ENCODE assay signal across 16 cellular contexts in the genomic region with DNA sequence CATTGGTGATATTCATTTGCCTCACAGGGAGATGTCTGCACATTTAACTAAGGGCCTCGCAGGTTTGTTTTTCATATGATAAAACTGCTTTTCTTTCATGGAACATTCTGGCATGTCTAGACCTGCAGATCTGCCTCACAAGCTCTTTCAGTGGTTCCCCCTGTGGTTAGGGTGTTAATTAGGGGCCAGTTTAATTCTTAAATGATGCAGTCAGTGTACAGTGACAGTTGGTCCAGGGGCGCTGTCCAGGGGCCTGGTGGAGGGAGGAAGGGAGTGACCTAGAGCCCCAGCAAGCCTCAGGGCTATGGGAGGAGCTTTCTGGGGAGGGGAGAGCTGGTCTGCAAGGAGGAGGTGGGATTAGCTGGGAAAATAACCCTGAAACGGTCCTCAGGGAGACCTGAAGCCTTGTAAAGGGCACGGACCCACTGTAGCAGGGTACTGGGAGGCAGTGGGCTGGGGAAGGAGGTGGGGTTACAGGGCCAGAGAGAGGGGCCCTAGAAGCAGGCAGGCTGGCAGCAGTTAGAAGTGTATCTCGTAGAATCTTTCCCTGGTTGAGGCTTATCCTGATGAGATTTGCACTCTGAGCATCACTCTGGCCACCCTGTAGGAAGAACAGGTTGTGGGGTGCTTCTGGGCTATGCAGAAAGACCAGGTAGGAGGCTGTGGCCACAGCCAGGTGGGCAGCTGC. TPM values are rescaled to one million over a fixed set of nuclear protein-coding genes. Genes with fewer than 3 reads are reported as not detected.
A peak's percentile ranks its signal among the peaks of the same experiment; 100 is the strongest.
DNase-seq lines count a peak whose midpoint lies in the region; TF ChIP-seq lines count a peak whose summit lies in the region.
"Had no signal": no experiment of that assay in that cellular context is flagged by ENCODE, and none has a peak within 500 bp of the region (broad histone marks: within the 10 kb centered on the region; RNA-seq: fewer than 3 reads in every experiment).

No MANE protein-coding gene starts in this region.

- no peaks in the 10 kb centered on the region for H3K27me3 Mint-ChIP-seq in MCF 10A (ENCODE audit: insufficient read depth, unreplicated experiment)
- H3K27me3 Mint-ChIP-seq: activated CD4-positive, alpha-beta T cell treated with anti-CD3 and anti-CD28 coated beads for 36 hours; activated naive CD8-positive, alpha-beta T cell treated with anti-CD3 and anti-CD28 coated beads for 36 hours had no signal

- BruUV-seq in MCF 10A (replicated peaks; lab: Mats Ljungman, UMichigan) = no TSS peak

- peaks cover 6% of the 10 kb centered on the region for H3K4me1 Mint-ChIP-seq in MCF 10A (ENCODE audit: insufficient read depth, unreplicated experiment)
- H3K4me1 Mint-ChIP-seq: activated CD4-positive, alpha-beta T cell treated with anti-CD3 and anti-CD28 coated beads for 36 hours; activated naive CD8-positive, alpha-beta T cell treated with anti-CD3 and anti-CD28 coated beads for 36 hours had no signal

- TF ChIP-seq POLR2A in uterus (IDR thresholded peaks at IDR 0.05) = no peak

- no peak for TF ChIP-seq CTCF in MCF 10A (IDR thresholded peaks at IDR 0.05; ENCODE audit: unreplicated experiment)
- TF ChIP-seq CTCF in uterus (IDR thresholded peaks at IDR 0.05) = no peak

- CTCF ChIA-PET in MCF 10A (lab: Yijun Ruan, JAX) = interaction anchor here (0.6 to 1.5 kb wide), 8 partner anchors 15 to 64 kb away, joined by 3 to 5 read pairs (median 4); no protein-coding TSS in a partner anchor

- H3K27ac Mint-ChIP-seq in MCF 10A (ENCODE audit: low read depth, unreplicated experiment) = peak overlapping the region; percentile 82
- H3K27ac Mint-ChIP-seq: activated CD4-positive, alpha-beta T cell treated with anti-CD3 and anti-CD28 coated beads for 36 hours; activated naive CD8-positive, alpha-beta T cell treated with anti-CD3 and anti-CD28 coated beads for 36 hours had no signal

- H3K27ac ChIP-seq in uterus = peak overlapping the region; percentile 23 to 65
- H3K27ac ChIP-seq: HL-60, KMS-11, testis had no signal

- H3K36me3 ChIP-seq in uterus = no peaks in the 10 kb centered on the region

- H3K4me3 Mint-ChIP-seq in MCF 10A (ENCODE audit: unreplicated experiment) = no peak overlapping the region
- H3K4me3 Mint-ChIP-seq: activated CD4-positive, alpha-beta T cell treated with anti-CD3 and anti-CD28 coated beads for 36 hours; activated naive CD8-positive, alpha-beta T cell treated with anti-CD3 and anti-CD28 coated beads for 36 hours had no signal

- H3K4me1 ChIP-seq in uterus = peaks cover 0 to 11% of the 10 kb centered on the region in 2 donors
- H3K4me1 ChIP-seq: testis had no signal

- peaks cover 46% of the 10 kb centered on the region for H3K36me3 Mint-ChIP-seq in MCF 10A (ENCODE audit: insufficient read depth, unreplicated experiment)
- H3K36me3 Mint-ChIP-seq: activated naive CD8-positive, alpha-beta T cell treated with anti-CD3 and anti-CD28 coated beads for 36 hours had no signal

- intact Hi-C loops in MCF 10A (cut with micrococcal nuclease) (no loop called here), uterus (cut with DNase I; ENCODE audit: low total_unique reads) (no loop called here)

- no peaks in the 10 kb centered on the region for H3K9me3 ChIP-seq in uterus
- H3K9me3 ChIP-seq: testis had no signal

- H3K4me3 ChIP-seq in uterus = no peak overlapping the region
- H3K4me3 ChIP-seq: testis had no signal

- H3K27me3 ChIP-seq in uterus = no peaks in the 10 kb centered on the region
- H3K27me3 ChIP-seq: testis had no signal

- DNase-seq in NOMO-1 treated with DMSO at 0.1 percent for 48 hours (lab: John Stamatoyannopoulos, UW; ENCODE audit: unreplicated experiment) (peak; percentile 29), NOMO-1 (lab: John Stamatoyannopoulos, UW; ENCODE audit: unreplicated experiment in 2 of 2) (no peak), MCF 10A (ENCODE audit: unreplicated experiment) (peak; percentile 67), myocyte (ENCODE audit: low read depth) (peak; percentile 41), uterus (no peak), NCI-H1048 (lab: John Stamatoyannopoulos, UW) (no peak)
- no peak for DNase-seq in NK-92 treated with Interleukin-12 subunit alpha and Interleukin-12 subunit beta, amount 100 ng/mL, for 24 hours (lab: John Stamatoyannopoulos, UW)
- DNase-seq in activated CD8-positive, alpha-beta memory T cell treated with anti-CD3 and anti-CD28 coated beads, Interleukin-2, amount 50 U/mL, for 48 hours = no peak
- DNase-seq: activated CD4-positive, alpha-beta T cell treated with anti-CD3 and anti-CD28 coated beads for 36 hours; activated naive CD8-positive, alpha-beta T cell treated with anti-CD3 and anti-CD28 coated beads for 36 hours; GF-D8; NCI-H1930; testis had no signal

- POLR2A ChIA-PET in MCF 10A (lab: Yijun Ruan, JAX) = interaction anchor here (0.6 to 9.3 kb wide), 8 partner anchors 15 to 61 kb away, joined by 3 to 161 read pairs (median 12); no protein-coding TSS in a partner anchor

- H3K9me3 Mint-ChIP-seq in MCF 10A (ENCODE audit: unreplicated experiment) = no peaks in the 10 kb centered on the region
- H3K9me3 Mint-ChIP-seq: activated naive CD8-positive, alpha-beta T cell treated with anti-CD3 and anti-CD28 coated beads for 36 hours had no signal

RNA-seq across cellular contexts. Expression of gene FBLN1, which starts 29.4 kb away (rescaled TPM):
- total RNA-seq in MCF 10A (2022) (69.0 and 110 TPM in 2 replicates), myocyte (12.2 and 12.6 TPM in 2 replicates), uterus (100 to 1,000 TPM; 388 to 644 (median 479) TPM)
- polyA plus RNA-seq in myocyte (2012) = 7.4 TPM
- total RNA-seq: activated CD4-positive, alpha-beta T cell treated with anti-CD3 and anti-CD28 coated beads for 36 hours; T-helper 2 cell treated with Interferon-gamma antibody and Interleukin-4, amounts not matched to agents 100 ng/mL and 5 ng/mL, for 36 hours had no signal

Comparison
In these comparisons a context has a peak if more than half of its experiments do, and no peak if none do; other contexts are left out.
1. DNase-seq: peak in NOMO-1 treated with DMSO at 0.1 percent for 48 hours (single experiment), MCF 10A (single experiment) and myocyte (single experiment); none in NOMO-1 (0 of 2), uterus (0 of 2), NK-92 treated with Interleukin-12 subunit alpha and Interleukin-12 subunit beta, amount 100 ng/mL, for 24 hours (single experiment), NCI-H1048 (single experiment) and activated CD8-positive, alpha-beta memory T cell treated with anti-CD3 and anti-CD28 coated beads, Interleukin-2, amount 50 U/mL, for 48 hours (single experiment).